In genomic region chr11:2885017-2885675, GRCh38 we compare ENCODE assay signal across 8 cellular contexts. TPM values are rescaled to one million over a fixed set of nuclear protein-coding genes. Genes with fewer than 3 reads are reported as not detected.
DNase-seq lines count a peak whose midpoint lies in the region; ATAC-seq and TF ChIP-seq lines count a peak whose summit lies in the region.

No MANE protein-coding gene starts in this region.

- no peak for TF ChIP-seq CTCF in foreskin fibroblast (IDR thresholded peaks at IDR 0.05; ENCODE audit: low read depth, low read length)
- peak; percentile 57 for TF ChIP-seq CTCF in neural cell (IDR thresholded peaks at IDR 0.05; ENCODE audit: poor library complexity, severe bottlenecking)

- H2AFZ ChIP-seq in neural cell (ENCODE audit: low read depth, low read length): peak overlapping the region; percentile 27

- peak overlapping the region; percentile 84 for H3K4me3 Mint-ChIP-seq in activated T-cell treated with anti-CD3 and anti-CD28 coated beads, Interleukin-2, amount 50 U/mL, for 4 hours

- H3K27me3 ChIP-seq in neural cell (ENCODE audit: insufficient read depth, low read depth, low read length): peaks cover 5% of the 10 kb centered on the region

- TF ChIP-seq RAD21 in Ishikawa (IDR thresholded peaks at IDR 0.05; ENCODE audit: low read depth): peak; percentile 53; the same call in 1 of the 2 replicates
- no peak for TF ChIP-seq RAD21 in neural cell (conservative IDR thresholded peaks at IDR 0.05)

- no peaks in the 10 kb centered on the region for H3K36me3 Mint-ChIP-seq in activated T-cell treated with anti-CD3 and anti-CD28 coated beads, Interleukin-2, amount 50 U/mL, for 4 hours (ENCODE audit: insufficient read depth)

- peaks cover 8% of the 10 kb centered on the region for H3K27me3 Mint-ChIP-seq in activated T-cell treated with anti-CD3 and anti-CD28 coated beads, Interleukin-2, amount 50 U/mL, for 4 hours (ENCODE audit: low read depth)

- peaks cover 9% of the 10 kb centered on the region for H3K4me1 Mint-ChIP-seq in activated T-cell treated with anti-CD3 and anti-CD28 coated beads, Interleukin-2, amount 50 U/mL, for 4 hours (ENCODE audit: low read depth)

- no peaks in the 10 kb centered on the region for H3F3A ChIP-seq in neural cell (ENCODE audit: insufficient read depth, low read length, poor library complexity, severe bottlenecking)

- H3K4me2 ChIP-seq in neural cell (ENCODE audit: low read length): peak overlapping the region; percentile 73

- no peaks in the 10 kb centered on the region for H3K9me3 ChIP-seq in neural cell (ENCODE audit: low read length)

- TF ChIP-seq EP300 in Ishikawa (IDR thresholded peaks at IDR 0.05; ENCODE audit: borderline replicate concordance) (no peak), neural cell (conservative IDR thresholded peaks at IDR 0.05; ENCODE audit: poor library complexity, severe bottlenecking) (no peak)

- peak overlapping the region; percentile 80 for H3K9ac ChIP-seq in neural cell (ENCODE audit: low read length)

- peaks cover 10% of the 10 kb centered on the region for H3K79me2 ChIP-seq in neural cell (replicated peaks; ENCODE audit: insufficient read depth, low read length)

- no peaks in the 10 kb centered on the region for H4K20me1 ChIP-seq in neural cell (ENCODE audit: insufficient read depth)

- H3K36me3 ChIP-seq in neural cell (ENCODE audit: insufficient read depth, low read length): no peaks in the 10 kb centered on the region

- ATAC-seq in activated T-cell treated with anti-CD3 and anti-CD28 coated beads, Interleukin-2, amount 50 U/mL, for 4 hours: peak; percentile 14 to 18
- no peak for ATAC-seq in GM19395 (IDR thresholded peaks at IDR 0.05; ENCODE audit: unreplicated experiment)

- H3K4me3 ChIP-seq in foreskin fibroblast (ENCODE audit: low read depth in 1 of 2, low read length in 2 of 2) (peak overlapping the region; percentile 52 to 74), neural cell (ENCODE audit: low read length) (peak overlapping the region; percentile 95)

- no peaks in the 10 kb centered on the region for H3K9me2 ChIP-seq in neural cell (ENCODE audit: insufficient read depth, low read length)

- DNase-seq in NCI-H1694 treated with DMSO at 0.1 percent for 48 hours (lab: John Stamatoyannopoulos, UW): peak; percentile 3
- DNase-seq in NCI-H1694 (lab: John Stamatoyannopoulos, UW): no peak
- DNase-seq in activated T-cell treated with anti-CD3 and anti-CD28 coated beads, Interleukin-2, amount 50 U/mL, for 4 hours: no peak
- DNase-seq in foreskin fibroblast: peak; percentile 47 to 81
- no peak for DNase-seq in NCI-H2081 treated with DMSO at 0.1 percent for 48 hours (lab: John Stamatoyannopoulos, UW)

- peak overlapping the region; percentile 47 for H3K27ac ChIP-seq in neural cell (ENCODE audit: low read length)

- H3K9me3 Mint-ChIP-seq in activated T-cell treated with anti-CD3 and anti-CD28 coated beads, Interleukin-2, amount 50 U/mL, for 4 hours: no peaks in the 10 kb centered on the region

TF ChIP-seq in Ishikawa, 13 proteins besides CTCF, POLR2A, EP300 and RAD21 (continues in another document):
- TF ChIP-seq FOXM1 (IDR thresholded peaks at IDR 0.05; ENCODE audit: borderline replicate concordance, low read depth) (no peak), ZBTB7A (IDR thresholded peaks at IDR 0.05; ENCODE audit: low read depth) (peak; percentile 71; the same call in 1 of the 2 replicates), REST (IDR thresholded peaks at IDR 0.05; ENCODE audit: low read depth) (peak; percentile 30; the same call in 1 of the 2 replicates), CREB1 (IDR thresholded peaks at IDR 0.05; ENCODE audit: low read depth) (no peak), TAF1 (IDR thresholded peaks at IDR 0.05; ENCODE audit: low read depth) (no peak), YY1 (IDR thresholded peaks at IDR 0.05; ENCODE audit: low read depth) (no peak), TEAD4 (IDR thresholded peaks at IDR 0.05) (no peak), MAX (IDR thresholded peaks at IDR 0.05) (peak; percentile 77), EGR1 (IDR thresholded peaks at IDR 0.05) (no peak)

TF ChIP-seq in neural cell, 6 proteins besides CTCF, POLR2A, EP300 and RAD21:
- peak; percentile 48 for TF ChIP-seq SMC3 (conservative IDR thresholded peaks at IDR 0.05; ENCODE audit: poor library complexity)
- no peak for TF ChIP-seq EZH2 (IDR thresholded peaks at IDR 0.05; ENCODE audit: borderline replicate concordance, insufficient read depth, low read length, poor library complexity, severe bottlenecking)
- peak; percentile 72 for TF ChIP-seq MXI1 (conservative IDR thresholded peaks at IDR 0.05; ENCODE audit: poor library complexity, severe bottlenecking)
- TF ChIP-seq POLR2AphosphoS5 (IDR thresholded peaks at IDR 0.05): no peak

RNA-seq across cellular contexts. Expression of gene CDKN1C, which starts 0.4 kb away (rescaled TPM):
- 1 to 10 TPM in 1 of 3 donors, under 1 TPM in 2; 0.71 to 1.0 (median 0.76) TPM for total RNA-seq in activated T-cell treated with anti-CD3 and anti-CD28 coated beads, Interleukin-2, amount 50 U/mL, for 4 hours
- polyA plus RNA-seq in neural cell: 36.7 and 51.2 TPM in 2 replicates
- 24.7 and 27.3 TPM in 2 replicates for polyA minus RNA-seq in neural cell

RNA-seq across cellular contexts. Expression of gene PHLDA2, which starts 44.1 kb away (rescaled TPM):
- total RNA-seq in activated T-cell treated with anti-CD3 and anti-CD28 coated beads, Interleukin-2, amount 50 U/mL, for 4 hours: 10 to 100 TPM in 1 of 3 donors, 1 to 10 TPM in 2; 6.9 to 11.0 (median 8.6) TPM
- not detected in 2 replicates for polyA plus RNA-seq in neural cell
- polyA minus RNA-seq in neural cell: not detected in 2 replicates

Comparison
In these comparisons a context has a peak if more than half of its experiments do, and no peak if none do; other contexts are left out.
1. DNase-seq: peak in NCI-H1694 treated with DMSO at 0.1 percent for 48 hours (single experiment) and foreskin fibroblast (2 of 2); none in NCI-H1694 (single experiment), activated T-cell treated with anti-CD3 and anti-CD28 coated beads, Interleukin-2, amount 50 U/mL, for 4 hours (single experiment) and NCI-H2081 treated with DMSO at 0.1 percent for 48 hours (single experiment).